Comparison of ENCODE assay signal across 11 cellular contexts in genomic region chr2:46335966-46336436, GRCh38. TPM values are rescaled to one million over a fixed set of nuclear protein-coding genes. Genes with fewer than 3 reads are reported as not detected.
A peak's percentile ranks its signal among the peaks of the same experiment; 100 is the strongest.
DNase-seq lines count a peak whose midpoint lies in the region; ATAC-seq and TF ChIP-seq lines count a peak whose summit lies in the region.
"Had no signal": no experiment of that assay in that cellular context is flagged by ENCODE, and none has a peak within 500 bp of the region (broad histone marks: within the 10 kb centered on the region; RNA-seq: fewer than 3 reads in every experiment).

No MANE protein-coding gene starts in this region.

- no peak overlapping the region for H3K14ac ChIP-seq in trophoblast cell (ENCODE audit: low read length)

- whole genome bisulfite sequencing in trophoblast cell (ENCODE audit: extremely low coverage, insufficient coverage, insufficient read length) = no CpG with 5 or more reads among the region's 7 CpGs

- H4K20me1 ChIP-seq in PC-3 (ENCODE audit: low read length) = peaks cover 4% of the 10 kb centered on the region; the same call in 1 of the 2 replicates

- BruUV-seq in PC-3 (replicated peaks; lab: Mats Ljungman, UMichigan) = no TSS peak

- no peaks in the 10 kb centered on the region for H3K27me3 ChIP-seq in PC-3 (ENCODE audit: low read length)
- no peaks in the 10 kb centered on the region for H3K27me3 ChIP-seq in trophoblast cell (ENCODE audit: insufficient read depth, low read length)

- H3K23ac ChIP-seq in trophoblast cell (ENCODE audit: low read length) = no peak overlapping the region

- peaks cover 11% of the 10 kb centered on the region for H3K79me1 ChIP-seq in trophoblast cell (ENCODE audit: low read length)

- H3K4me2 ChIP-seq in PC-3 (ENCODE audit: low read length) (peak overlapping the region; percentile 56), trophoblast cell (ENCODE audit: low read length) (peak overlapping the region; percentile 47)

- peak overlapping the region; percentile 47 for H3K4me3 ChIP-seq in AG04449 (ENCODE audit: low read depth, low read length)
- H3K4me3 ChIP-seq in PC-3 (ENCODE audit: low read length) = no peak overlapping the region
- H3K4me3 ChIP-seq in trophoblast cell (ENCODE audit: low read depth, low read length) = no peak overlapping the region

- H3K4ac ChIP-seq in trophoblast cell (ENCODE audit: low read depth, low read length) = peak overlapping the region; percentile 81

- H3K18ac ChIP-seq in trophoblast cell (ENCODE audit: low read length) = no peak overlapping the region

- H3K79me2 ChIP-seq in PC-3 (ENCODE audit: low read length) (peaks cover 84% of the 10 kb centered on the region), trophoblast cell (ENCODE audit: control insufficient read depth, insufficient read depth, low read length, poor library complexity) (peaks cover 52% of the 10 kb centered on the region)

- H3F3A ChIP-seq in PC-3 (ENCODE audit: low read length, unreplicated experiment) = no peaks in the 10 kb centered on the region

- ATAC-seq in PC-3 = peak; percentile 55

- H4K91ac ChIP-seq in trophoblast cell (ENCODE audit: low read depth, low read length) = no peak overlapping the region

- H4K12ac ChIP-seq in trophoblast cell (ENCODE audit: low read depth, low read length) = no peak overlapping the region

- H4K8ac ChIP-seq in trophoblast cell (ENCODE audit: low read depth, low read length) = no peak overlapping the region

- TF ChIP-seq CTCF in AG04449 (IDR thresholded peaks at IDR 0.05; ENCODE audit: insufficient read depth, low read length, missing control alignments) (no peak), PC-3 (conservative IDR thresholded peaks at IDR 0.05; ENCODE audit: low read depth, low read length) (no peak)

- H3K36me3 ChIP-seq in PC-3 (ENCODE audit: low read depth, low read length) (no peaks in the 10 kb centered on the region), trophoblast cell (ENCODE audit: control insufficient read depth in 1 of 2, insufficient read depth in 2 of 2, low read length in 2 of 2) (peaks cover 11 to 15% of the 10 kb centered on the region in 2 experiments)

- H2AK5ac ChIP-seq in trophoblast cell (ENCODE audit: low read length) = no peak overlapping the region

- no peak overlapping the region for H2BK12ac ChIP-seq in trophoblast cell (ENCODE audit: low read length)

- intact Hi-C loops in PC-3 (cut with micrococcal nuclease) = loop anchor here (2.0 kb wide), 3 partner anchors 21 to 37 kb away; no protein-coding TSS in a partner anchor

- POLR2A ChIA-PET in AG04449 (lab: Yijun Ruan, JAX) (interaction anchor here (0.6 to 1.3 kb wide), 3 partner anchors 21 to 200 kb away, joined by 3 to 4 read pairs (median 3); no protein-coding TSS in a partner anchor), PC-3 (lab: Charles Lee; ENCODE audit: unreplicated experiment) (no interaction called here)

- CTCF ChIA-PET in AG04449 (lab: Yijun Ruan, JAX) (interaction anchor here (1.2 to 2.0 kb wide), 3 partner anchors 11 to 273 kb away, joined by 5 to 6 read pairs (median 5); no protein-coding TSS in a partner anchor), PC-3 (lab: Charles Lee) (no interaction called here)

- DNase-seq in AG04449 (ENCODE audit: low read depth, low spot score) (no peak), PC-3 (peak; percentile 51), fibroblast of peridontal ligament (ENCODE audit: extremely low read depth) (peak; percentile 50), trophoblast cell (no peak), NCI-H2196 treated with DMSO at 0.1 percent for 48 hours (lab: John Stamatoyannopoulos, UW; ENCODE audit: unreplicated experiment) (no peak), occipital lobe (lab: John Stamatoyannopoulos, UW) (no peak), NCI-H1694 (lab: John Stamatoyannopoulos, UW) (no peak)
- no peak for DNase-seq in activated CD4-positive, alpha-beta T cell treated with anti-CD3 and anti-CD28 coated beads for 4 hours
- DNase-seq: activated naive CD4-positive, alpha-beta T cell treated with anti-CD3 and anti-CD28 coated beads, Interleukin-2, amount 10 ng/mL, durations not matched to agents 7 days and 5 days; CD4-positive, alpha-beta T cell; NCI-H146 had no signal

- H3K27ac ChIP-seq in PC-3 (ENCODE audit: low read length) (peak overlapping the region; percentile 65), trophoblast cell (ENCODE audit: low read depth, low read length) (peak overlapping the region; percentile 26)

- peaks cover 27% of the 10 kb centered on the region for H3K4me1 ChIP-seq in PC-3 (ENCODE audit: insufficient read depth, low read length)
- H3K4me1 ChIP-seq in trophoblast cell (ENCODE audit: control insufficient read depth in 1 of 2, insufficient read depth in 2 of 2, low read length in 2 of 2) = peaks cover 58 to 73% of the 10 kb centered on the region in 2 experiments

- no peaks in the 10 kb centered on the region for H3K9me3 ChIP-seq in PC-3 (ENCODE audit: low read length)
- H3K9me3 ChIP-seq in trophoblast cell (ENCODE audit: insufficient read depth, low read depth, low read length) = no peaks in the 10 kb centered on the region

- no peak overlapping the region for H2BK120ac ChIP-seq in trophoblast cell (ENCODE audit: insufficient read depth, low read length, poor library complexity)

- H3K9me2 ChIP-seq in PC-3 (replicated peaks; ENCODE audit: low read length) = no peaks in the 10 kb centered on the region

- H2AFZ ChIP-seq in PC-3 (ENCODE audit: low read length) (no peak overlapping the region), trophoblast cell (ENCODE audit: insufficient read depth, low read length, poor library complexity) (no peak overlapping the region)

- H3K9ac ChIP-seq in PC-3 (ENCODE audit: low read length) (peak overlapping the region; percentile 44; the same call in 1 of the 2 replicates), trophoblast cell (ENCODE audit: low read length) (no peak overlapping the region)

- no peak overlapping the region for H2BK5ac ChIP-seq in trophoblast cell (ENCODE audit: low read depth, low read length, poor library complexity)

RNA-seq across cellular contexts. Expression of gene EPAS1, which starts 38.8 kb away (rescaled TPM):
- total RNA-seq in PC-3 (2014; rRNA removed) = 43.2 and 77.0 TPM in 2 replicates
- 1,165 and 1,253 TPM in 2 replicates for polyA plus RNA-seq in trophoblast cell (2013)
- total RNA-seq in occipital lobe = 6.1 TPM

Comparison
In these comparisons a context has a peak if more than half of its experiments do, and no peak if none do; other contexts are left out.
1. DNase-seq: peak in PC-3 (single experiment) and fibroblast of peridontal ligament (single experiment); none in AG04449 (single experiment), trophoblast cell (0 of 2), NCI-H2196 treated with DMSO at 0.1 percent for 48 hours (single experiment), activated CD4-positive, alpha-beta T cell treated with anti-CD3 and anti-CD28 coated beads for 4 hours (0 of 2), occipital lobe (single experiment) and NCI-H1694 (single experiment).